ENCODE assay signal across 8 cellular contexts in genomic region chr19:1206063-1206732, GRCh38. TPM values are rescaled to one million over a fixed set of nuclear protein-coding genes. Genes with fewer than 3 reads are reported as not detected.
DNase-seq lines count a peak whose midpoint lies in the region; ATAC-seq and TF ChIP-seq lines count a peak whose summit lies in the region.

No MANE protein-coding gene starts in this region.

- H2AFZ ChIP-seq in Karpas-422 (ENCODE audit: low read length), result no peak overlapping the region

- peak overlapping the region; percentile 72 for H3K4me2 ChIP-seq in Karpas-422 (ENCODE audit: low read depth, low read length, poor library complexity, severe bottlenecking)

- peak overlapping the region; percentile 78 to 95 (median 87) for H3K27ac Mint-ChIP-seq in naive B cell

- intact Hi-C loops in posterior cingulate gyrus (cut with DNase I), result no loop called here

- DNase-seq in BJ (ENCODE audit: low read depth), result no peak
- DNase-seq in Karpas-422, result no peak
- DNase-seq in coronary artery (ENCODE audit: low spot score), result no peak
- no peak for DNase-seq in naive B cell
- no peak for DNase-seq in posterior cingulate gyrus
- DNase-seq in NCI-H2171 treated with DMSO at 0.1 percent for 48 hours (lab: John Stamatoyannopoulos, UW), result no peak

- H3K4me3 Mint-ChIP-seq in naive B cell, result peak overlapping the region; percentile 92 to 99 (median 95)

- H3K4me1 ChIP-seq in Karpas-422 (ENCODE audit: low read length), result peaks cover 12% of the 10 kb centered on the region

- H3K9me2 ChIP-seq in Karpas-422 (replicated peaks; ENCODE audit: insufficient read depth, low read length), result no peaks in the 10 kb centered on the region

- no peaks in the 10 kb centered on the region for H3K9me3 Mint-ChIP-seq in naive B cell

- H3K36me3 ChIP-seq in BJ (ENCODE audit: control insufficient read depth, insufficient read depth, low read length), result peaks cover 7% of the 10 kb centered on the region
- peaks cover 4% of the 10 kb centered on the region; the same call in 1 of the 2 replicates for H3K36me3 ChIP-seq in Karpas-422 (ENCODE audit: insufficient read depth, low read length)

- H3K27me3 ChIP-seq in BJ (ENCODE audit: control insufficient read depth, insufficient read depth, low read length), result no peaks in the 10 kb centered on the region
- H3K27me3 ChIP-seq in Karpas-422 (ENCODE audit: low read length), result no peaks in the 10 kb centered on the region

- no peaks in the 10 kb centered on the region for H3K27me3 Mint-ChIP-seq in naive B cell

- TF ChIP-seq CTCF in BJ (IDR thresholded peaks at IDR 0.05; ENCODE audit: insufficient read depth, low read depth, low read length) (no peak), coronary artery (IDR thresholded peaks at IDR 0.05) (no peak)

- ATAC-seq in naive B cell (ENCODE audit: low read depth in 2 of 2) (no peak), GM21367 (IDR thresholded peaks at IDR 0.05; ENCODE audit: unreplicated experiment) (no peak), GM19452 (IDR thresholded peaks at IDR 0.05; ENCODE audit: unreplicated experiment) (no peak)

- POLR2A ChIA-PET in BJ (lab: Charles Lee), result no interaction called here

- H3K9ac ChIP-seq in Karpas-422 (ENCODE audit: low read length), result peak overlapping the region; percentile 72

- peak overlapping the region; percentile 64; the same call in 1 of the 2 replicates for H3K27ac ChIP-seq in Karpas-422 (ENCODE audit: low read length)
- peak overlapping the region; percentile 88 to 91 for H3K27ac ChIP-seq in coronary artery

- no peaks in the 10 kb centered on the region for H3K9me3 ChIP-seq in Karpas-422 (ENCODE audit: low read length)

- peaks cover 48% of the 10 kb centered on the region for H3K79me2 ChIP-seq in Karpas-422 (ENCODE audit: low read length)

- no peaks in the 10 kb centered on the region for H3K36me3 Mint-ChIP-seq in naive B cell

- H3K4me1 Mint-ChIP-seq in naive B cell, result peaks cover 20 to 40% (median 33%) of the 10 kb centered on the region in 3 donors

- CTCF ChIA-PET in BJ (lab: Yijun Ruan, JAX), result no interaction called here

- H4K20me1 ChIP-seq in Karpas-422 (ENCODE audit: insufficient read depth, low read depth, low read length), result peaks cover 17% of the 10 kb centered on the region

- peak overlapping the region; percentile 81 for H3K4me3 ChIP-seq in BJ (ENCODE audit: low read depth, low read length)
- peak overlapping the region; percentile 68 for H3K4me3 ChIP-seq in Karpas-422 (ENCODE audit: low read length)
- H3K4me3 ChIP-seq in coronary artery, result peak overlapping the region; percentile 82

RNA-seq across cellular contexts. Expression of gene STK11, which starts 0.6 kb away (rescaled TPM):
- polyA plus RNA-seq in BJ (2011; rRNA removed) (26.3 and 33.6 TPM in 2 replicates), naive B cell (ENCODE audit: low read depth in 6 of 6) (10 to 100 TPM; 11.5 to 28.1 (median 15.7) TPM)
- polyA minus RNA-seq in BJ (2011; rRNA and poly(A)+ RNA removed), result 38.3 and 48.2 TPM in 2 replicates
- 40.3 and 102 TPM in 2 replicates for total RNA-seq in Karpas-422 (2014; rRNA removed; shearing (Covaris generic); ENCODE audit: low replicate concordance)

RNA-seq across cellular contexts. Expression of gene CBARP, which starts 31.6 kb away (rescaled TPM):
- polyA plus RNA-seq in BJ (2011; rRNA removed) (0.97 and 1.6 TPM in 2 replicates), naive B cell (ENCODE audit: low read depth in 6 of 6) (not detected)
- 0.62 and 0.67 TPM in 2 replicates for polyA minus RNA-seq in BJ (2011; rRNA and poly(A)+ RNA removed)
- total RNA-seq in Karpas-422 (2014; rRNA removed; shearing (Covaris generic); ENCODE audit: low replicate concordance), result 1.6 and 4.1 TPM in 2 replicates

RNA-seq across cellular contexts. Expression of gene SBNO2, which starts 32.1 kb away (rescaled TPM):
- polyA plus RNA-seq in BJ (2011; rRNA removed) (15.5 and 26.1 TPM in 2 replicates), naive B cell (ENCODE audit: low read depth in 6 of 6) (1 to 10 TPM in 4 of 6 donors, under 1 TPM in 2; 0.78 to 2.3 (median 1.3) TPM)
- 30.9 and 40.4 TPM in 2 replicates for polyA minus RNA-seq in BJ (2011; rRNA and poly(A)+ RNA removed)
- 7.9 and 17.1 TPM in 2 replicates for total RNA-seq in Karpas-422 (2014; rRNA removed; shearing (Covaris generic); ENCODE audit: low replicate concordance)

RNA-seq across cellular contexts. Expression of gene ATP5F1D, which starts 35.4 kb away (rescaled TPM):
- 57.9 and 65.1 TPM in 2 replicates for polyA plus RNA-seq in BJ (2011; rRNA removed)
- 29.1 and 30.1 TPM in 2 replicates for polyA minus RNA-seq in BJ (2011; rRNA and poly(A)+ RNA removed)
- 64.3 and 110 TPM in 2 replicates for total RNA-seq in Karpas-422 (2014; rRNA removed; shearing (Covaris generic); ENCODE audit: low replicate concordance)
- polyA plus RNA-seq in naive B cell (ENCODE audit: low read depth in 6 of 6), result 100 to 1,000 TPM; 132 to 222 (median 199) TPM

RNA-seq across cellular contexts. Expression of gene MIDN, which starts 42.2 kb away (rescaled TPM):
- polyA plus RNA-seq in BJ (2011; rRNA removed), result 6.9 and 8.4 TPM in 2 replicates
- 21.3 and 25.6 TPM in 2 replicates for polyA minus RNA-seq in BJ (2011; rRNA and poly(A)+ RNA removed)
- total RNA-seq in Karpas-422 (2014; rRNA removed; shearing (Covaris generic); ENCODE audit: low replicate concordance), result 21.4 and 40.5 TPM in 2 replicates
- 1 to 10 TPM in 5 of 6 donors, under 1 TPM in 1; 0.78 to 5.5 (median 2.7) TPM for polyA plus RNA-seq in naive B cell (ENCODE audit: low read depth in 6 of 6)
